8 cellular contexts compared by ENCODE assay signal in the genomic region with DNA sequence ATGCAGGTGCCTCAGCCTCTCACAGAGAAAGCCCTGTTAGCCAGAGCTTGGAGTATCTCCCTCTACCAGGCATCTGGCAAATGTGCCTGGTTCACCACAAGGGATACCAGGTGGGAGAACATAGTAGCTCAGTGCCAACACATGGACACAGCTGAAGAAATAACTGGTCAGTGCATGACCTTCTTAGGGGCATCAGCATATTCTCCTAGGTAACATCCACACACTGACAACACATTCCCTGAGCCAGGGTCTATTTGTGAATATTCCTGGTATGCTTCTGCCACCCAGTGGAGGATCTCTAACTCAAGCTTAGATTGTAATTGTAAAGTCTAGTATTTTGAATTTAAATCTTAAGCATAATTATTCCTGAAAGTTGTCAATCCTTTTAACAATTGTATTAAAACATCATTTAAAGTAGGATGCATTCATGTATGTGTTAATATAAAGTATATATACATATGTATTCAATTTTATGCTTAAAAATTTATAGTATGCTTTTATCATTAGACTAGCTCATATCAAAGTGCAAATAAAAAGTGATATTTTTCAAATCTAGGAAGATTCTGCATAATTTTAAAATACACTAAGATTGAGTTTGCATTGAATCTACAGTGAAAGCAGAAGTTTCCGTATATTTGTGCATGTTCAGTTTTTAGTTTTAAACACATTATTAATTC. TPM values are rescaled to one million over a fixed set of nuclear protein-coding genes. Genes with fewer than 3 reads are reported as not detected.
DNase-seq lines count a peak whose midpoint lies in the region; ATAC-seq, FAIRE-seq and TF ChIP-seq lines count a peak whose summit lies in the region.

No MANE protein-coding gene starts in this region.

- peak; percentile 46 to 57 for TF ChIP-seq CTCF in Caco-2 (IDR thresholded peaks at IDR 0.05; ENCODE audit: insufficient read depth in 1 of 2, low read depth in 1 of 2, low read length in 1 of 2, severe bottlenecking in 1 of 2, unreplicated experiment in 1 of 2)
- TF ChIP-seq CTCF in HFF-Myc (IDR thresholded peaks at IDR 0.05; ENCODE audit: low read depth, low read length, missing control alignments) = peak; percentile 52
- peak; percentile 17 to 52 (median 27); a peak in 4 of 6 replicates for TF ChIP-seq CTCF in GM12878 (IDR thresholded peaks at IDR 0.05 in 2 of 3, conservative IDR thresholded peaks at IDR 0.05 in 1 of 3; ENCODE audit: control insufficient read depth in 2 of 3, extremely low read depth in 1 of 3, insufficient read depth in 1 of 3, low read depth in 3 of 3, low read length in 3 of 3)
- TF ChIP-seq CTCF in tibial nerve (IDR thresholded peaks at IDR 0.05) = peak; percentile 50 to 83 (median 61)

- no peaks in the 10 kb centered on the region for H3K36me3 Mint-ChIP-seq in Caco-2 (ENCODE audit: insufficient read depth, unreplicated experiment)

- POLR2A ChIA-PET in Caco-2 (lab: Charles Lee) = no interaction called here
- POLR2A ChIA-PET in GM12878 (lab: Charles Lee) = interaction anchor here (0.5 kb wide), 1 partner anchor 470 kb away, joined by 4 read pairs; no protein-coding TSS in a partner anchor

- H3K4me1 ChIP-seq in Caco-2 = no peaks in the 10 kb centered on the region
- no peaks in the 10 kb centered on the region for H3K4me1 ChIP-seq in GM12878 (ENCODE audit: control insufficient read depth, insufficient read depth, low read length)
- peaks cover 0 to 21% (median 2%) of the 10 kb centered on the region in 4 donors for H3K4me1 ChIP-seq in tibial nerve

- no peak overlapping the region for H2AFZ ChIP-seq in GM12878 (ENCODE audit: control insufficient read depth, low read depth, low read length)

- H3K9ac ChIP-seq in GM12878 (ENCODE audit: control insufficient read depth, insufficient read depth, low read length) = no peak overlapping the region

- no peaks in the 10 kb centered on the region for H4K20me1 ChIP-seq in GM12878 (ENCODE audit: control insufficient read depth, insufficient read depth)

- no peak overlapping the region for H3K4me3 ChIP-seq in Caco-2 (ENCODE audit: low read depth, low read length)
- no peak overlapping the region for H3K4me3 ChIP-seq in HFF-Myc (replicated peaks; ENCODE audit: low read depth, low read length)
- no peak overlapping the region for H3K4me3 ChIP-seq in GM12878
- H3K4me3 ChIP-seq in tibial nerve = no peak overlapping the region

- H3K27ac Mint-ChIP-seq in Caco-2 (ENCODE audit: unreplicated experiment) = no peak overlapping the region

- no peaks in the 10 kb centered on the region; the same call in 1 of the 2 replicates for H3K9me3 ChIP-seq in Caco-2
- H3K9me3 ChIP-seq in GM12878 (replicated peaks; ENCODE audit: control insufficient read depth, insufficient read depth, low read length) = no peaks in the 10 kb centered on the region
- no peaks in the 10 kb centered on the region for H3K9me3 ChIP-seq in tibial nerve

- SMC1A ChIA-PET in GM12878 (lab: Charles Lee; ENCODE audit: uncharacterized antibody, unreplicated experiment) = interaction anchor here (0.5 to 1.0 kb wide), 5 partner anchors 27 to 1224 kb away, joined by 3 read pairs; no protein-coding TSS in a partner anchor

- H3K36me3 ChIP-seq in Caco-2 (ENCODE audit: control insufficient read depth, insufficient read depth, low read length) (no peaks in the 10 kb centered on the region), GM12878 (ENCODE audit: control insufficient read depth in 2 of 2, insufficient read depth in 2 of 2, low read length in 1 of 2) (no peaks in the 10 kb centered on the region), tibial nerve (no peaks in the 10 kb centered on the region)

- FAIRE-seq in GM12878 (lab: Jason Lieb, UNC) (peak; percentile 27), GM12892 (lab: Jason Lieb, UNC) (no peak)

- no peak overlapping the region for H3K4me3 Mint-ChIP-seq in Caco-2 (ENCODE audit: unreplicated experiment)

- TF ChIP-seq POLR2A in GM12878 (IDR thresholded peaks at IDR 0.05; ENCODE audit: low read depth, low read length) (no peak), tibial nerve (IDR thresholded peaks at IDR 0.05) (no peak), GM12892 (IDR thresholded peaks at IDR 0.05; ENCODE audit: low read depth, low read length) (no peak)

- peak; percentile 70 for ATAC-seq in GM12878
- no peak for ATAC-seq in GM21367 (IDR thresholded peaks at IDR 0.05; ENCODE audit: unreplicated experiment)

- TF ChIP-seq RAD21 in GM12878 (IDR thresholded peaks at IDR 0.05; ENCODE audit: insufficient read depth, low read depth, low read length) = peak; percentile 79

- in situ Hi-C loops in GM12878 (cut with MboI) = no loop called here

- DNase-seq in Caco-2 (peak; percentile 46 to 56), HFF-Myc (ENCODE audit: extremely low read depth, low read depth) (peak; percentile 71), NCI-H510A (lab: John Stamatoyannopoulos, UW) (peak; percentile 61), GM12878 (ENCODE audit: low read depth, low spot score) (no peak), inferior parietal cortex (ENCODE audit: extremely low spot score) (peak; percentile 73), tibial nerve (ENCODE audit: low spot score in 2 of 2) (peak in 1 of 2 donors; percentile 54), GM12892 (ENCODE audit: insufficient read length) (no peak)

- H3K27ac ChIP-seq in GM12878 (ENCODE audit: control insufficient read depth, insufficient read depth) (no peak overlapping the region), tibial nerve (peak overlapping the region in 1 of 4 donors; percentile 4)

- intact Hi-C loops in Caco-2 (cut with micrococcal nuclease; ENCODE audit: unreplicated experiment) = loop anchor here (1.0 kb wide), 5 partner anchors 246 to 1015 kb away; no protein-coding TSS in a partner anchor
- intact Hi-C loops in GM12878 (cut with micrococcal nuclease; ENCODE audit: unreplicated experiment) = loop anchor here (1.0 to 10.0 kb wide), 4 partner anchors 312 to 1018 kb away; no protein-coding TSS in a partner anchor

- H3K27me3 Mint-ChIP-seq in Caco-2 (ENCODE audit: insufficient read depth, unreplicated experiment) = no peaks in the 10 kb centered on the region

- RAD21 ChIA-PET in GM12878 (lab: Charles Lee; ENCODE audit: unreplicated experiment) = interaction anchor here (1.2 to 2.2 kb wide), 3 partner anchors 14 to 1016 kb away, joined by 3 to 8 read pairs (median 7); no protein-coding TSS in a partner anchor

- CTCF ChIA-PET in Caco-2 (lab: Charles Lee) = interaction anchor here (1.0 to 2.3 kb wide), 3 partner anchors 256 to 315 kb away, joined by 3 to 12 read pairs (median 7); no protein-coding TSS in a partner anchor
- CTCF ChIA-PET in GM12878 (lab: Yijun Ruan, JAX) = interaction anchor here (0.7 to 2.4 kb wide), 9 partner anchors 18 to 1016 kb away, joined by 3 to 9 read pairs (median 3); no protein-coding TSS in a partner anchor

- WGBS in GM12878 (ENCODE audit: insufficient coverage, insufficient replicate concordance, low lambda C conversion rate, missing lambda C conversion rate) = 0% methylated on average over 1 of the region's 1 CpG
- WGBS in tibial nerve, 2 donors = 55 to 57% methylated on average over 1 of the region's 1 CpG

- no peaks in the 10 kb centered on the region for H3K79me2 ChIP-seq in GM12878 (ENCODE audit: control insufficient read depth, insufficient read depth, low read length)

- TF ChIP-seq EP300 in GM12878 (IDR thresholded peaks at IDR 0.05; ENCODE audit: borderline replicate concordance in 1 of 2, control insufficient read depth in 1 of 2, low read depth in 2 of 2, low read length in 2 of 2) = no peak
- TF ChIP-seq EP300 in tibial nerve (IDR thresholded peaks at IDR 0.05) = no peak

- no TSS peak for BruUV-seq in Caco-2 (replicated peaks; lab: Mats Ljungman, UMichigan)
- no TSS peak for BruUV-seq in GM12878 (replicated peaks; lab: Mats Ljungman, UMichigan)

- H3K9me3 Mint-ChIP-seq in Caco-2 (ENCODE audit: unreplicated experiment) = peaks cover 4% of the 10 kb centered on the region

- no peak overlapping the region for H3K4me2 ChIP-seq in GM12878 (ENCODE audit: control insufficient read depth, insufficient read depth)

- peaks cover 3% of the 10 kb centered on the region for H3K4me1 Mint-ChIP-seq in Caco-2 (ENCODE audit: low read depth, unreplicated experiment)

- H3K27me3 ChIP-seq in Caco-2 (replicated peaks; ENCODE audit: control insufficient read depth, insufficient read depth, low read length) = no peaks in the 10 kb centered on the region
- no peaks in the 10 kb centered on the region; a peak in 1 of 4 replicates for H3K27me3 ChIP-seq in GM12878 (replicated peaks in 1 of 2; ENCODE audit: control insufficient read depth in 2 of 2, insufficient read depth in 2 of 2, low read length in 1 of 2)
- no peaks in the 10 kb centered on the region for H3K27me3 ChIP-seq in tibial nerve

TF ChIP-seq in GM12878, 131 proteins besides CTCF, POLR2A, EP300 and RAD21:
- TF ChIP-seq SMC3 (IDR thresholded peaks at IDR 0.05; ENCODE audit: borderline replicate concordance, low read length) (peak; percentile 41; the same call in 1 of the 2 replicates), HSF1 (IDR thresholded peaks at IDR 0.05; ENCODE audit: low read depth, low read length) (no peak)

RNA-seq across cellular contexts. Expression of gene COL21A1, which starts 45.3 kb away (rescaled TPM):
- total RNA-seq in Caco-2 (2022) (1.2 and 1.3 TPM in 2 replicates), GM12878 (2014; rRNA removed) (not detected in 2 replicates), GM12878 (2014; rRNA removed; fragmentation: Illumina TruSeq; extraction: Trizol) (not detected in 2 replicates), GM12878 (2021) (not detected in 2 replicates), tibial nerve (10 to 100 TPM; 16.9 to 29.9 (median 24.2) TPM)
- total RNA-seq in GM12878 (2013; cell fraction: nucleolus; rRNA removed) = not detected in 2 replicates
- not detected for polyA plus RNA-seq in GM12878 (2011; ENCODE audit: low read depth)
- polyA plus RNA-seq in GM12878 (2011; rRNA removed) (0.10 and 0.26 TPM in 2 replicates), GM12878 (2014; fragmentation: Illumina TruSeq; extraction: Trizol) (not detected in 2 replicates), GM12878 (2014; fragmentation: Nextera tagmentation; extraction: Ambion mirVana) (not detected), GM12878 (2014; rRNA removed) (not detected in 2 replicates), GM12878 (2016; fragmentation: Nextera tagmentation; extraction: Ambion mirVana) (not detected)
- not detected in 2 replicates for polyA plus RNA-seq in GM12878 (2011; cell fraction: cytosol; rRNA removed)
- not detected in 2 replicates for polyA plus RNA-seq in GM12878 (2011; cell fraction: nucleus; rRNA removed)
- not detected in 2 replicates for polyA plus RNA-seq in GM12878 (2012)
- polyA minus RNA-seq in GM12878 (2011; rRNA and poly(A)+ RNA removed) = not detected in 2 replicates
- polyA minus RNA-seq in GM12878 (2011; cell fraction: cytosol; rRNA and poly(A)+ RNA removed) = not detected in 2 replicates
- polyA minus RNA-seq in GM12878 (2011; cell fraction: nucleus; rRNA and poly(A)+ RNA removed) = not detected in 2 replicates
- not detected for polyA plus RNA-seq in GM12892 (2012; ENCODE audit: missing spikeins)

Comparison
In these comparisons a context has a peak if more than half of its experiments do, and no peak if none do; other contexts are left out.
1. DNase-seq: peak in Caco-2 (2 of 2), HFF-Myc (single experiment), NCI-H510A (single experiment) and inferior parietal cortex (single experiment); none in GM12878 (single experiment) and GM12892 (single experiment).
2. Peak in every context shown above with its lines, with median percentiles within 50 percentile points of each other: CTCF ChIP-seq.